In genomic region chr7:94368371-94368791, GRCh38 we compare ENCODE assay signal across 10 cellular contexts. TPM values are rescaled to one million over a fixed set of nuclear protein-coding genes. Genes with fewer than 3 reads are reported as not detected.
DNase-seq lines count a peak whose midpoint lies in the region; ATAC-seq, FAIRE-seq and TF ChIP-seq lines count a peak whose summit lies in the region.
"Had no signal": no experiment of that assay in that cellular context is flagged by ENCODE, and none has a peak within 500 bp of the region (broad histone marks: within the 10 kb centered on the region; RNA-seq: fewer than 3 reads in every experiment).

No MANE protein-coding gene starts in this region.

- H3K18ac ChIP-seq in H1 (ENCODE audit: extremely low read depth, low read length) (no peak overlapping the region), neuronal stem cell (ENCODE audit: low read length) (no peak overlapping the region)

- no peaks in the 10 kb centered on the region for H3K23me2 ChIP-seq in H1 (ENCODE audit: low read depth, low read length)

- no peak overlapping the region for H2BK20ac ChIP-seq in H1 (ENCODE audit: low read length)

- 84% methylated on average over 5 of the region's 5 CpGs; no CpG with 5 or more reads in 1 of the 2 experiments for WGBS in H1 (ENCODE audit: extremely low coverage in 1 of 2, insufficient coverage in 1 of 2, insufficient read length in 1 of 2, insufficient replicate concordance in 2 of 2, low coverage in 1 of 2, low lambda C conversion rate in 2 of 2, missing lambda C conversion rate in 1 of 2), 2 experiments
- no CpG with 5 or more reads among the region's 5 CpGs for WGBS in neuronal stem cell (ENCODE audit: extremely low coverage in 2 of 2, insufficient read length in 2 of 2, insufficient replicate concordance in 1 of 2), 2 donors

- no peak overlapping the region for H4K5ac ChIP-seq in H1 (ENCODE audit: insufficient read length, low read depth, low read length)

- H4K91ac ChIP-seq in H1 (replicated peaks; ENCODE audit: insufficient read length, low read length) = no peak overlapping the region
- H4K91ac ChIP-seq in neuronal stem cell (ENCODE audit: low read depth, low read length, poor library complexity) = no peak overlapping the region

- TF ChIP-seq POLR2A in H1 (IDR thresholded peaks at IDR 0.05; ENCODE audit: control extremely low read depth in 1 of 2, low read depth in 2 of 2, low read length in 2 of 2) = no peak

- no peaks in the 10 kb centered on the region for H3K79me2 ChIP-seq in H1 (ENCODE audit: control insufficient read depth in 1 of 2, insufficient read depth in 2 of 2, low read length in 2 of 2)

- H3K4me1 ChIP-seq in H1 (replicated peaks in 1 of 4; ENCODE audit: control insufficient read depth in 3 of 4, insufficient read depth in 4 of 4, low read length in 3 of 4) (no peaks in the 10 kb centered on the region), neuronal stem cell (ENCODE audit: control insufficient read depth in 2 of 2, insufficient read depth in 1 of 2, low read depth in 1 of 2, low read length in 2 of 2) (peaks cover 2 to 11% of the 10 kb centered on the region in 2 donors)

- H3K4me2 ChIP-seq in H1 (ENCODE audit: insufficient read depth in 1 of 2, low read depth in 2 of 2, low read length in 2 of 2) = no peak overlapping the region
- no peak overlapping the region for H3K4me2 ChIP-seq in neuronal stem cell (ENCODE audit: insufficient read depth, low read length, poor library complexity, severe bottlenecking)

- no peak overlapping the region for H3K23ac ChIP-seq in H1 (ENCODE audit: insufficient read length)
- no peak overlapping the region for H3K23ac ChIP-seq in neuronal stem cell (ENCODE audit: low read depth, low read length, poor library complexity)

- no peak overlapping the region for H2BK120ac ChIP-seq in H1 (replicated peaks; ENCODE audit: low read depth, low read length)
- H2BK120ac ChIP-seq in neuronal stem cell (ENCODE audit: low read depth, low read length) = no peak overlapping the region

- TF ChIP-seq CTCF in AG04450 (IDR thresholded peaks at IDR 0.05; ENCODE audit: low read depth, low read length) = no peak
- TF ChIP-seq CTCF in H1 (IDR thresholded peaks at IDR 0.05; ENCODE audit: control extremely low read depth in 1 of 3, insufficient read depth in 1 of 3, low read depth in 1 of 3, low read length in 3 of 3) = no peak

- DNase-seq in AG04450 (ENCODE audit: low read depth, low spot score) (peak; percentile 76), NCI-H2171 (lab: John Stamatoyannopoulos, UW) (peak; percentile 61), H1 (ENCODE audit: low read depth in 1 of 2, low spot score in 2 of 2) (no peak), neuronal stem cell (ENCODE audit: low spot score) (no peak), HT-29 (ENCODE audit: low spot score) (no peak), NCI-H1048 (lab: John Stamatoyannopoulos, UW) (no peak), HuH-7 (ENCODE audit: low spot score) (no peak)
- DNase-seq: CD8-positive, alpha-beta T cell; SHP77 had no signal

- H3K9me3 ChIP-seq in AG04450 (ENCODE audit: control insufficient read depth, insufficient read depth, low read length) (no peaks in the 10 kb centered on the region), H1 (ENCODE audit: insufficient read depth in 2 of 2, low read depth in 1 of 2, low read length in 1 of 2) (no peaks in the 10 kb centered on the region), neuronal stem cell (replicated peaks in 1 of 2; ENCODE audit: control insufficient read depth in 2 of 2, insufficient read depth in 1 of 2, low read depth in 1 of 2, low read length in 2 of 2) (peaks cover 0 to 13% of the 10 kb centered on the region in 2 donors)

- H3K56ac ChIP-seq in H1 (replicated peaks; ENCODE audit: insufficient read length, low read depth, low read length) = no peak overlapping the region

- H3K4ac ChIP-seq in H1 (replicated peaks; ENCODE audit: insufficient read length, low read depth, low read length) (no peak overlapping the region), neuronal stem cell (ENCODE audit: low read length) (no peak overlapping the region)

- H3K14ac ChIP-seq in H1 (ENCODE audit: insufficient read length) (no peak overlapping the region), neuronal stem cell (ENCODE audit: low read length) (no peak overlapping the region)

- H2BK12ac ChIP-seq in H1 (ENCODE audit: low read depth, low read length) (no peak overlapping the region), neuronal stem cell (ENCODE audit: low read length) (no peak overlapping the region)

- 0 out of 2 replicates have a peak overlapping the region, but pooled peaks have one; percentile 60 for H2AFZ ChIP-seq in H1 (ENCODE audit: low read length)
- peak overlapping the region; percentile 37 for H2AFZ ChIP-seq in neuronal stem cell (ENCODE audit: low read length)

- H3K4me3 ChIP-seq in AG04450 (ENCODE audit: low read depth, low read length) (peak overlapping the region; percentile 36), H1 (ENCODE audit: extremely low read depth in 1 of 4, insufficient read depth in 2 of 4, low read depth in 3 of 4, low read length in 4 of 4) (no peak overlapping the region), neuronal stem cell (ENCODE audit: low read length in 2 of 2) (no peak overlapping the region)

- no peak overlapping the region for H4K8ac ChIP-seq in H1 (ENCODE audit: extremely low read depth, insufficient read depth, low read length)
- no peak overlapping the region for H4K8ac ChIP-seq in neuronal stem cell (ENCODE audit: low read depth, low read length)

- FAIRE-seq in H1 (lab: Jason Lieb, UNC) = no peak

- H3K27ac ChIP-seq in AG04450 (ENCODE audit: low read depth, low read length) = peak overlapping the region; percentile 87
- no peak overlapping the region for H3K27ac ChIP-seq in H1 (ENCODE audit: low read depth, low read length)
- H3K27ac ChIP-seq in neuronal stem cell (replicated peaks; ENCODE audit: low read length) = no peak overlapping the region

- TF ChIP-seq EP300 in H1 (IDR thresholded peaks at IDR 0.05; ENCODE audit: borderline replicate concordance in 1 of 2, low read depth in 2 of 2, low read length in 2 of 2) = no peak

- H3K9ac ChIP-seq in H1 (replicated peaks in 1 of 4; ENCODE audit: extremely low read depth in 1 of 4, low read depth in 3 of 4, low read length in 3 of 4) = no peak overlapping the region
- no peak overlapping the region for H3K9ac ChIP-seq in neuronal stem cell (ENCODE audit: low read depth, low read length, poor library complexity)

- no peak for ATAC-seq in HG02678 (IDR thresholded peaks at IDR 0.05; ENCODE audit: unreplicated experiment)
- ATAC-seq: CD8-positive, alpha-beta T cell had no signal

- H3K27me3 ChIP-seq in AG04450 (ENCODE audit: control insufficient read depth, insufficient read depth, low read length) = no peaks in the 10 kb centered on the region
- no peaks in the 10 kb centered on the region for H3K27me3 ChIP-seq in H1 (replicated peaks in 1 of 4; ENCODE audit: control insufficient read depth in 3 of 4, extremely low read depth in 1 of 4, insufficient read depth in 3 of 4, low read length in 3 of 4)
- no peaks in the 10 kb centered on the region for H3K27me3 ChIP-seq in neuronal stem cell (ENCODE audit: control insufficient read depth in 3 of 3, insufficient read depth in 3 of 3, low read depth in 1 of 3, low read length in 3 of 3)

- no peak overlapping the region for H2AK5ac ChIP-seq in H1 (ENCODE audit: low read depth, low read length)
- H2AK5ac ChIP-seq in neuronal stem cell (ENCODE audit: low read depth, low read length) = no peak overlapping the region

- H2BK15ac ChIP-seq in H1 (ENCODE audit: low read length) = no peak overlapping the region
- H2BK15ac ChIP-seq in neuronal stem cell (ENCODE audit: low read length) = no peak overlapping the region

- H2BK5ac ChIP-seq in H1 (ENCODE audit: low read depth, low read length) (no peak overlapping the region), neuronal stem cell (ENCODE audit: low read length) (no peak overlapping the region)

- no peak for TF ChIP-seq RAD21 in H1 (IDR thresholded peaks at IDR 0.05 in 1 of 2, conservative IDR thresholded peaks at IDR 0.05 in 1 of 2; ENCODE audit: low read depth in 2 of 2, low read length in 2 of 2)

- no peaks in the 10 kb centered on the region for H4K20me1 ChIP-seq in H1 (replicated peaks in 1 of 2; ENCODE audit: control insufficient read depth in 1 of 2, insufficient read depth in 2 of 2, low read length in 2 of 2)

- CTCF ChIA-PET in AG04450 (lab: Charles Lee) (interaction anchor here (1.0 to 3.2 kb wide), 8 partner anchors 10 to 79 kb away, joined by 3 to 13 read pairs (median 8); partner anchors contain the start of gene COL1A2), H1 (lab: Charles Lee; ENCODE audit: partially characterized antibody) (interaction anchor here (0.6 to 2.0 kb wide), 7 partner anchors 14 to 95 kb away, joined by 3 to 9 read pairs (median 3); partner anchors contain the start of gene COL1A2)

- H3K36me3 ChIP-seq in H1 (ENCODE audit: control insufficient read depth in 2 of 4, insufficient read depth in 4 of 4, low read length in 3 of 4) (no peaks in the 10 kb centered on the region; a peak in 1 of 8 replicates), neuronal stem cell (replicated peaks in 1 of 2; ENCODE audit: control insufficient read depth in 2 of 2, insufficient read depth in 2 of 2, low read length in 2 of 2) (no peaks in the 10 kb centered on the region)

- no peaks in the 10 kb centered on the region for H3K79me1 ChIP-seq in H1 (ENCODE audit: low read depth, low read length)
- H3K79me1 ChIP-seq in neuronal stem cell (ENCODE audit: low read depth, low read length) = no peaks in the 10 kb centered on the region

- POLR2A ChIA-PET in AG04450 (lab: Yijun Ruan, JAX) = interaction anchor here (0.6 to 2.7 kb wide), 13 partner anchors 10 to 98 kb away, joined by 3 to 59 read pairs (median 5); partner anchors contain the start of gene COL1A2
- POLR2A ChIA-PET in H1 (lab: Charles Lee; ENCODE audit: partially characterized antibody) = no interaction called here

TF ChIP-seq in H1, 55 proteins besides CTCF, POLR2A, EP300 and RAD21 (continues in another document):
- no peak for TF ChIP-seq SP1 (IDR thresholded peaks at IDR 0.05; ENCODE audit: low read depth, low read length)
- no peak for TF ChIP-seq JUN (IDR thresholded peaks at IDR 0.05; ENCODE audit: low read depth, low read length)
- TF ChIP-seq SP4 (IDR thresholded peaks at IDR 0.05; ENCODE audit: low read length) = no peak
- no peak for TF ChIP-seq NRF1 (IDR thresholded peaks at IDR 0.05; ENCODE audit: low read depth, low read length)

RNA-seq across cellular contexts. Expression of gene COL1A2, which starts 26.3 kb away (rescaled TPM):
- polyA plus RNA-seq in AG04450 (2011; rRNA removed) (4,545 and 4,815 TPM in 2 replicates), H1 (2011; rRNA removed) (45.2 and 50.8 TPM in 2 replicates)
- 1,782 and 1,823 TPM in 2 replicates for polyA minus RNA-seq in AG04450 (2011; rRNA and poly(A)+ RNA removed)
- 85.4 and 87.2 TPM in 2 replicates for total RNA-seq in H1 (2021; fragmentation: NEBNext Ultra II Directional; extraction: Animal tissue kit (Norgen Biotek cat#: 25700))
- 37.1 TPM for polyA plus RNA-seq in H1 (2011; cell fraction: cytosol; rRNA removed)
- polyA plus RNA-seq in H1 (2011; cell fraction: nucleus; rRNA removed) = 135 TPM
- 97.3 to 113 TPM (median 103 TPM) in 4 replicates for polyA plus RNA-seq in H1 (2012, experiment 1 of 2)
- 49.6 TPM for polyA plus RNA-seq in H1 (2012, experiment 2 of 2)
- 111 TPM for polyA plus RNA-seq in H1 (2013, experiment 1 of 2)
- 96.0 TPM for polyA plus RNA-seq in H1 (2013, experiment 2 of 2)
- 64.1 and 75.0 TPM in 2 replicates for polyA minus RNA-seq in H1 (2011; rRNA and poly(A)+ RNA removed)
- polyA minus RNA-seq in H1 (2011; cell fraction: cytosol; rRNA and poly(A)+ RNA removed) = 48.3 TPM
- polyA minus RNA-seq in H1 (2011; cell fraction: nucleus; rRNA and poly(A)+ RNA removed) = 71.0 TPM
- 40.8 TPM for polyA plus RNA-seq in neuronal stem cell (2013, experiment 1 of 2)
- polyA plus RNA-seq in neuronal stem cell (2013, experiment 2 of 2) = 39.1 TPM
- total RNA-seq in HT-29 (2014; rRNA removed; shearing (Covaris generic)) = not detected in 2 replicates
- total RNA-seq: CD8-positive, alpha-beta T cell had no signal

Comparison
In these comparisons a context has a peak if more than half of its experiments do, and no peak if none do; other contexts are left out.
1. DNase-seq: peak in AG04450 (single experiment) and NCI-H2171 (single experiment); none in H1 (0 of 2), neuronal stem cell (single experiment), HT-29 (single experiment), NCI-H1048 (single experiment) and HuH-7 (single experiment).
2. RNA of gene COL1A2, which starts 26.3 kb away (total RNA-seq): 85.4 to 87.2 TPM in H1; not detected in HT-29; every median in the first group is over 10 times any median in the second.